Comparison of ENCODE assay signal across 1 cellular context in genomic region chr12:109477185-109477962, GRCh38.
TF ChIP-seq lines count a peak whose summit lies in the region.

A gene with protein sequence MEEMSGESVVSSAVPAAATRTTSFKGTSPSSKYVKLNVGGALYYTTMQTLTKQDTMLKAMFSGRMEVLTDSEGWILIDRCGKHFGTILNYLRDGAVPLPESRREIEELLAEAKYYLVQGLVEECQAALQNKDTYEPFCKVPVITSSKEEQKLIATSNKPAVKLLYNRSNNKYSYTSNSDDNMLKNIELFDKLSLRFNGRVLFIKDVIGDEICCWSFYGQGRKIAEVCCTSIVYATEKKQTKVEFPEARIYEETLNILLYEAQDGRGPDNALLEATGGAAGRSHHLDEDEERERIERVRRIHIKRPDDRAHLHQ (minus strand): TSS chr12:109477300. CDS start chr12:109477262, 38 bp downstream.
A gene with protein sequence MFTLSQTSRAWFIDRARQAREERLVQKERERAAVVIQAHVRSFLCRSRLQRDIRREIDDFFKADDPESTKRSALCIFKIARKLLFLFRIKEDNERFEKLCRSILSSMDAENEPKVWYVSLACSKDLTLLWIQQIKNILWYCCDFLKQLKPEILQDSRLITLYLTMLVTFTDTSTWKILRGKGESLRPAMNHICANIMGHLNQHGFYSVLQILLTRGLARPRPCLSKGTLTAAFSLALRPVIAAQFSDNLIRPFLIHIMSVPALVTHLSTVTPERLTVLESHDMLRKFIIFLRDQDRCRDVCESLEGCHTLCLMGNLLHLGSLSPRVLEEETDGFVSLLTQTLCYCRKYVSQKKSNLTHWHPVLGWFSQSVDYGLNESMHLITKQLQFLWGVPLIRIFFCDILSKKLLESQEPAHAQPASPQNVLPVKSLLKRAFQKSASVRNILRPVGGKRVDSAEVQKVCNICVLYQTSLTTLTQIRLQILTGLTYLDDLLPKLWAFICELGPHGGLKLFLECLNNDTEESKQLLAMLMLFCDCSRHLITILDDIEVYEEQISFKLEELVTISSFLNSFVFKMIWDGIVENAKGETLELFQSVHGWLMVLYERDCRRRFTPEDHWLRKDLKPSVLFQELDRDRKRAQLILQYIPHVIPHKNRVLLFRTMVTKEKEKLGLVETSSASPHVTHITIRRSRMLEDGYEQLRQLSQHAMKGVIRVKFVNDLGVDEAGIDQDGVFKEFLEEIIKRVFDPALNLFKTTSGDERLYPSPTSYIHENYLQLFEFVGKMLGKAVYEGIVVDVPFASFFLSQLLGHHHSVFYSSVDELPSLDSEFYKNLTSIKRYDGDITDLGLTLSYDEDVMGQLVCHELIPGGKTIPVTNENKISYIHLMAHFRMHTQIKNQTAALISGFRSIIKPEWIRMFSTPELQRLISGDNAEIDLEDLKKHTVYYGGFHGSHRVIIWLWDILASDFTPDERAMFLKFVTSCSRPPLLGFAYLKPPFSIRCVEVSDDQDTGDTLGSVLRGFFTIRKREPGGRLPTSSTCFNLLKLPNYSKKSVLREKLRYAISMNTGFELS (plus strand): TSS chr12:109477634. CDS start chr12:109483552, 5,918 bp downstream.

TF ChIP-seq in SK-N-SH, 30 proteins besides CTCF, POLR2A, EP300 and RAD21 (continued from another document):
- TF ChIP-seq NRF1 (IDR thresholded peaks at IDR 0.05; ENCODE audit: low read depth, low read length) = no peak
- TF ChIP-seq GABPA (IDR thresholded peaks at IDR 0.05; ENCODE audit: low read depth) = peak; percentile 92
- TF ChIP-seq, protein P1, sequence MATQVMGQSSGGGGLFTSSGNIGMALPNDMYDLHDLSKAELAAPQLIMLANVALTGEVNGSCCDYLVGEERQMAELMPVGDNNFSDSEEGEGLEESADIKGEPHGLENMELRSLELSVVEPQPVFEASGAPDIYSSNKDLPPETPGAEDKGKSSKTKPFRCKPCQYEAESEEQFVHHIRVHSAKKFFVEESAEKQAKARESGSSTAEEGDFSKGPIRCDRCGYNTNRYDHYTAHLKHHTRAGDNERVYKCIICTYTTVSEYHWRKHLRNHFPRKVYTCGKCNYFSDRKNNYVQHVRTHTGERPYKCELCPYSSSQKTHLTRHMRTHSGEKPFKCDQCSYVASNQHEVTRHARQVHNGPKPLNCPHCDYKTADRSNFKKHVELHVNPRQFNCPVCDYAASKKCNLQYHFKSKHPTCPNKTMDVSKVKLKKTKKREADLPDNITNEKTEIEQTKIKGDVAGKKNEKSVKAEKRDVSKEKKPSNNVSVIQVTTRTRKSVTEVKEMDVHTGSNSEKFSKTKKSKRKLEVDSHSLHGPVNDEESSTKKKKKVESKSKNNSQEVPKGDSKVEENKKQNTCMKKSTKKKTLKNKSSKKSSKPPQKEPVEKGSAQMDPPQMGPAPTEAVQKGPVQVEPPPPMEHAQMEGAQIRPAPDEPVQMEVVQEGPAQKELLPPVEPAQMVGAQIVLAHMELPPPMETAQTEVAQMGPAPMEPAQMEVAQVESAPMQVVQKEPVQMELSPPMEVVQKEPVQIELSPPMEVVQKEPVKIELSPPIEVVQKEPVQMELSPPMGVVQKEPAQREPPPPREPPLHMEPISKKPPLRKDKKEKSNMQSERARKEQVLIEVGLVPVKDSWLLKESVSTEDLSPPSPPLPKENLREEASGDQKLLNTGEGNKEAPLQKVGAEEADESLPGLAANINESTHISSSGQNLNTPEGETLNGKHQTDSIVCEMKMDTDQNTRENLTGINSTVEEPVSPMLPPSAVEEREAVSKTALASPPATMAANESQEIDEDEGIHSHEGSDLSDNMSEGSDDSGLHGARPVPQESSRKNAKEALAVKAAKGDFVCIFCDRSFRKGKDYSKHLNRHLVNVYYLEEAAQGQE (IDR thresholded peaks at IDR 0.05; ENCODE audit: low read depth, low read length) = peak; percentile 41; the same call in 1 of the 2 replicates
- TF ChIP-seq RFX5 (IDR thresholded peaks at IDR 0.05; ENCODE audit: low read length) = no peak
- TF ChIP-seq POLR2AphosphoS5 (IDR thresholded peaks at IDR 0.05; ENCODE audit: low read depth, low read length) = peak; percentile 82
- peak; percentile 16 for TF ChIP-seq CHD2 (IDR thresholded peaks at IDR 0.05; ENCODE audit: low read length, partially characterized antibody)
- peak; percentile 31; the same call in 1 of the 2 replicates for TF ChIP-seq TCF12 (IDR thresholded peaks at IDR 0.05)
- no peak for TF ChIP-seq NFIC (IDR thresholded peaks at IDR 0.05; ENCODE audit: borderline replicate concordance)
- TF ChIP-seq RCOR1 (IDR thresholded peaks at IDR 0.05; ENCODE audit: low read length) = no peak
- no peak for TF ChIP-seq TEAD4 (IDR thresholded peaks at IDR 0.05; ENCODE audit: borderline replicate concordance, insufficient read depth)
- TF ChIP-seq ELF1 (IDR thresholded peaks at IDR 0.05) = peak; percentile 88
- no peak for TF ChIP-seq JUND (IDR thresholded peaks at IDR 0.05)
